ENCODE assay signal across 9 cellular contexts in genomic region chr7:32062150-32062549, GRCh38. TPM values are rescaled to one million over a fixed set of nuclear protein-coding genes. Genes with fewer than 3 reads are reported as not detected.
DNase-seq lines count a peak whose midpoint lies in the region; TF ChIP-seq lines count a peak whose summit lies in the region.
"Had no signal": no experiment of that assay in that cellular context is flagged by ENCODE, and none has a peak within 500 bp of the region (broad histone marks: within the 10 kb centered on the region; RNA-seq: fewer than 3 reads in every experiment).

No MANE protein-coding gene starts in this region.

- intact Hi-C loops in activated CD4-positive, alpha-beta T cell treated with anti-CD3 and anti-CD28 coated beads, Interleukin-2, amount 10 ng/mL, durations not matched to agents 24 days and 14 days (cut with micrococcal nuclease): no loop called here

- no peaks in the 10 kb centered on the region for H3K4me1 Mint-ChIP-seq in activated CD4-positive, alpha-beta T cell treated with anti-CD3 and anti-CD28 coated beads, Interleukin-2, amount 10 ng/mL, durations not matched to agents 24 days and 14 days

- H3K36me3 ChIP-seq in WERI-Rb-1: no peaks in the 10 kb centered on the region

- no peaks in the 10 kb centered on the region for H3K27me3 ChIP-seq in WERI-Rb-1 (ENCODE audit: insufficient read depth, low read depth, severe bottlenecking)

- H3K4me3 ChIP-seq in WERI-Rb-1 (ENCODE audit: low read depth, low read length): no peak overlapping the region
- H3K4me3 ChIP-seq: skin epidermis had no signal

- H3K9me3 ChIP-seq in WERI-Rb-1 (ENCODE audit: severe bottlenecking): no peaks in the 10 kb centered on the region

- no peak overlapping the region for H3K27ac Mint-ChIP-seq in activated CD4-positive, alpha-beta T cell treated with anti-CD3 and anti-CD28 coated beads, Interleukin-2, amount 10 ng/mL, durations not matched to agents 24 days and 14 days

- peak; percentile 56 for DNase-seq in activated CD4-positive, alpha-beta T cell treated with anti-CD3 and anti-CD28 coated beads, Interleukin-2, amount 10 ng/mL, durations not matched to agents 24 days and 14 days
- no peak for DNase-seq in activated CD4-positive, alpha-beta T cell treated with anti-CD3 and anti-CD28 coated beads, Interleukin-2, amount 50 U/mL, for 4 hours
- peak; percentile 44 for DNase-seq in HT1080 (ENCODE audit: low read depth)
- DNase-seq in WERI-Rb-1: peak; percentile 73
- DNase-seq in iPS-NIHi7 (ENCODE audit: extremely low spot score): peak; percentile 72
- no peak for DNase-seq in activated CD4-positive, CD25-positive, alpha-beta regulatory T cell (lab: John Stamatoyannopoulos, UW)
- no peak for DNase-seq in GM19240 (ENCODE audit: insufficient read length, low spot score)
- DNase-seq in NCI-H524 treated with DMSO at 0.1 percent for 48 hours (lab: John Stamatoyannopoulos, UW): no peak

- H3K9me3 Mint-ChIP-seq in activated CD4-positive, alpha-beta T cell treated with anti-CD3 and anti-CD28 coated beads, Interleukin-2, amount 10 ng/mL, durations not matched to agents 24 days and 14 days: no peaks in the 10 kb centered on the region

- H3K4me3 Mint-ChIP-seq in activated CD4-positive, alpha-beta T cell treated with anti-CD3 and anti-CD28 coated beads, Interleukin-2, amount 10 ng/mL, durations not matched to agents 24 days and 14 days: no peak overlapping the region

- H3K27ac ChIP-seq in WERI-Rb-1: no peak overlapping the region
- H3K27ac ChIP-seq: skin epidermis had no signal

- no peaks in the 10 kb centered on the region for H3K36me3 Mint-ChIP-seq in activated CD4-positive, alpha-beta T cell treated with anti-CD3 and anti-CD28 coated beads, Interleukin-2, amount 10 ng/mL, durations not matched to agents 24 days and 14 days (ENCODE audit: low read depth)

- H3K27me3 Mint-ChIP-seq in activated CD4-positive, alpha-beta T cell treated with anti-CD3 and anti-CD28 coated beads, Interleukin-2, amount 10 ng/mL, durations not matched to agents 24 days and 14 days: no peaks in the 10 kb centered on the region

- peak; percentile 76 for TF ChIP-seq CTCF in WERI-Rb-1 (IDR thresholded peaks at IDR 0.05; ENCODE audit: low read depth, low read length)

RNA-seq across cellular contexts. Expression of gene PDE1C, which starts 8.1 kb away (rescaled TPM):
- total RNA-seq in activated CD4-positive, alpha-beta T cell treated with anti-CD3 and anti-CD28 coated beads, Interleukin-2, amount 10 ng/mL, durations not matched to agents 24 days and 14 days: not detected in 2 replicates
- total RNA-seq in HT1080 (2014; rRNA removed; shearing (Covaris generic)): 0.53 and 1.3 TPM in 2 replicates
- 2.1 and 4.0 TPM in 2 replicates for polyA plus RNA-seq in HT1080 (2015; cell fraction: cytosol; rRNA removed)
- polyA plus RNA-seq in HT1080 (2015; cell fraction: nucleus; rRNA removed): 8.7 and 10.1 TPM in 2 replicates

Comparison
In these comparisons a context has a peak if more than half of its experiments do, and no peak if none do; other contexts are left out.
1. DNase-seq: peak in activated CD4-positive, alpha-beta T cell treated with anti-CD3 and anti-CD28 coated beads, Interleukin-2, amount 10 ng/mL, durations not matched to agents 24 days and 14 days (single experiment), HT1080 (single experiment), WERI-Rb-1 (single experiment) and iPS-NIHi7 (single experiment); none in activated CD4-positive, alpha-beta T cell treated with anti-CD3 and anti-CD28 coated beads, Interleukin-2, amount 50 U/mL, for 4 hours (0 of 2), activated CD4-positive, CD25-positive, alpha-beta regulatory T cell (0 of 4), GM19240 (single experiment) and NCI-H524 treated with DMSO at 0.1 percent for 48 hours (single experiment).